In the genomic region with DNA sequence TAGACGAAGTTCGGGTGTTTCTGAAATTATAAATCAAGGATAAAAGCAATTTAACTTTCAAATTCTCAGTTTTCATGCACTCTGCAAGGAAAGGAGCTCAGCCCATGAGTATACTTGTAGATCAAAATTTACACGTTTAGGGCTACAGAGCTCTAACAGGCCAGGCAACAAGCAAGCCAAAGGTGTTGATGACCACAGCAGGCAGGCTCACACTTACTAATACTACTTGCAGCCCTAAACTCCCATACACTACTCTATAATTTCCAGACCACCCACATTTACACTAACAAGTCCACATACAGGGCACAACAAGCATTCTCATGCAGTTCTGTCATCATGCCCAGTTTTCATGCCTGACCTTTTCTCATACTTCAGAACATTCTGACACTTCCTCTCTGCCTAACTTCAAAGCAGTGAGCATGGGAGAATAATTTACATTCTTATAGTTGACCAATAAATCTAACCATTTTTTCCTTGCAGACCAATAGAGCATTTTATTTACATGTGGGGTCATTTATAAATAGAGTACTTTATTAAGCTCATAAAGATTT, we compare ENCODE assay signal across 16 cellular contexts.
DNase-seq lines count a peak whose midpoint lies in the region; ATAC-seq and TF ChIP-seq lines count a peak whose summit lies in the region.
"Had no signal": no experiment of that assay in that cellular context is flagged by ENCODE, and none has a peak within 500 bp of the region (broad histone marks: within the 10 kb centered on the region; RNA-seq: fewer than 3 reads in every experiment).

No MANE protein-coding gene starts in this region.

- no peak overlapping the region for H4K91ac ChIP-seq in mesenchymal stem cell (ENCODE audit: low read length)

- H3K14ac ChIP-seq in mesenchymal stem cell (ENCODE audit: low read length in 2 of 2): no peak overlapping the region

- H3K27ac ChIP-seq in breast epithelium: no peak overlapping the region
- H3K27ac ChIP-seq in mesenchymal stem cell (ENCODE audit: low read length, poor library complexity, severe bottlenecking): no peak overlapping the region
- H3K27ac ChIP-seq: 22Rv1, BLaER1, Peyer's patch had no signal

- H3K4me1 ChIP-seq in breast epithelium (no peaks in the 10 kb centered on the region), mesenchymal stem cell (ENCODE audit: control insufficient read depth, insufficient read depth, low read depth, low read length) (no peaks in the 10 kb centered on the region)
- H3K4me1 ChIP-seq: BLaER1, Peyer's patch had no signal

- BruUV-seq in MCF 10A (replicated peaks; lab: Mats Ljungman, UMichigan): no TSS peak

- H2BK12ac ChIP-seq in mesenchymal stem cell (ENCODE audit: low read length in 2 of 2): no peak overlapping the region

- ATAC-seq in left ventricle myocardium superior (peak; percentile 67), GM18511 (IDR thresholded peaks at IDR 0.05; ENCODE audit: unreplicated experiment) (no peak)

- H3K27me3 ChIP-seq in breast epithelium (no peaks in the 10 kb centered on the region), mesenchymal stem cell (ENCODE audit: control insufficient read depth in 1 of 2, insufficient read depth in 1 of 2, low read length in 2 of 2) (peaks cover 0 to 7% of the 10 kb centered on the region in 2 experiments)
- H3K27me3 ChIP-seq: BLaER1, Peyer's patch had no signal

- no peak overlapping the region for H2AFZ ChIP-seq in mesenchymal stem cell (ENCODE audit: low read depth, low read length)

- H3K18ac ChIP-seq in mesenchymal stem cell (ENCODE audit: low read depth in 1 of 2, low read length in 2 of 2): no peak overlapping the region

- H3K9me3 ChIP-seq in breast epithelium (peaks cover 0 to 22% of the 10 kb centered on the region in 2 donors), mesenchymal stem cell (ENCODE audit: control insufficient read depth, low read length) (peaks cover 3% of the 10 kb centered on the region)
- H3K9me3 ChIP-seq: Peyer's patch had no signal

- no peak overlapping the region for H3K4me3 Mint-ChIP-seq in MCF 10A (ENCODE audit: unreplicated experiment)
- H3K4me3 Mint-ChIP-seq: CD8-positive, alpha-beta memory T cell had no signal

- no peak overlapping the region for H3K4ac ChIP-seq in mesenchymal stem cell (ENCODE audit: low read depth in 1 of 2, low read length in 2 of 2)

- no peak overlapping the region for H3K4me3 ChIP-seq in breast epithelium
- no peak overlapping the region for H3K4me3 ChIP-seq in epithelial cell of esophagus (ENCODE audit: low read length)
- H3K4me3 ChIP-seq in mesenchymal stem cell (ENCODE audit: insufficient read depth in 1 of 2, low read depth in 1 of 2, low read length in 2 of 2): no peak overlapping the region
- H3K4me3 ChIP-seq: BLaER1, Peyer's patch had no signal

- TF ChIP-seq CTCF in MCF 10A (IDR thresholded peaks at IDR 0.05; ENCODE audit: unreplicated experiment) (no peak), breast epithelium (IDR thresholded peaks at IDR 0.05) (no peak), epithelial cell of esophagus (IDR thresholded peaks at IDR 0.05; ENCODE audit: insufficient read depth, low read depth, low read length, missing control alignments) (no peak)

- POLR2A ChIA-PET in MCF 10A (lab: Yijun Ruan, JAX): interaction anchor here (0.7 to 1.0 kb wide), 2 partner anchors 49 to 78 kb away, joined by 3 read pairs; no protein-coding TSS in a partner anchor

- H3K23ac ChIP-seq in mesenchymal stem cell (ENCODE audit: low read length in 2 of 2): no peak overlapping the region

- DNase-seq in MCF 10A (ENCODE audit: unreplicated experiment) (peak; percentile 26), breast epithelium (ENCODE audit: low spot score in 2 of 2) (no peak), epithelial cell of esophagus (ENCODE audit: low read depth) (peak; percentile 30), left ventricle myocardium superior (no peak), renal cortical epithelial cell (ENCODE audit: low read depth) (peak; percentile 28), mesenchymal stem cell (no peak)
- DNase-seq in activated CD8-positive, alpha-beta memory T cell treated with anti-CD3 and anti-CD28 coated beads, Interleukin-2, amount 50 U/mL, for 4 hours: no peak
- DNase-seq: CD8-positive, alpha-beta memory T cell; Kasumi-1; NCI-H1417 treated with DMSO at 0.1 percent for 48 hours; NCI-H2029; NCI-H2171 treated with DMSO at 0.1 percent for 48 hours; Peyer's patch had no signal

- CTCF ChIA-PET in MCF 10A (lab: Yijun Ruan, JAX): interaction anchor here (0.7 to 1.0 kb wide), 2 partner anchors 31 to 161 kb away, joined by 3 to 4 read pairs; no protein-coding TSS in a partner anchor

- H3K4me1 Mint-ChIP-seq in MCF 10A (ENCODE audit: insufficient read depth, unreplicated experiment): peaks cover 14% of the 10 kb centered on the region
- H3K4me1 Mint-ChIP-seq: CD8-positive, alpha-beta memory T cell had no signal

- 56% methylated on average over 1 of the region's 3 CpGs for WGBS in mesenchymal stem cell

- H2BK5ac ChIP-seq in mesenchymal stem cell (ENCODE audit: low read depth, low read length, poor library complexity, severe bottlenecking): no peak overlapping the region

- H3K27me3 Mint-ChIP-seq in MCF 10A (ENCODE audit: insufficient read depth, unreplicated experiment): no peaks in the 10 kb centered on the region

- H2AK5ac ChIP-seq in mesenchymal stem cell (ENCODE audit: low read length, severe bottlenecking): no peak overlapping the region

- H3K27ac Mint-ChIP-seq in MCF 10A (ENCODE audit: low read depth, unreplicated experiment): no peak overlapping the region
- H3K27ac Mint-ChIP-seq: CD8-positive, alpha-beta memory T cell had no signal

- no peak overlapping the region for H4K8ac ChIP-seq in mesenchymal stem cell (ENCODE audit: low read length)

- H2BK15ac ChIP-seq in mesenchymal stem cell (ENCODE audit: low read depth, poor library complexity, severe bottlenecking): no peak overlapping the region

- TF ChIP-seq POLR2A in breast epithelium (IDR thresholded peaks at IDR 0.05): no peak

- no peak overlapping the region for H3K4me2 ChIP-seq in mesenchymal stem cell (ENCODE audit: low read length, poor library complexity, severe bottlenecking)
- H3K4me2 ChIP-seq: BLaER1 had no signal

- no peak overlapping the region for H3K9ac ChIP-seq in mesenchymal stem cell (ENCODE audit: low read length)
- H3K9ac ChIP-seq: BLaER1 had no signal

- H3K79me1 ChIP-seq in mesenchymal stem cell (replicated peaks; ENCODE audit: low read length, poor library complexity, severe bottlenecking): no peaks in the 10 kb centered on the region

- intact Hi-C loops in MCF 10A (cut with micrococcal nuclease) (no loop called here), breast epithelium (cut with DNase I; ENCODE audit: low total_unique reads) (no loop called here), left ventricle myocardium superior (cut with micrococcal nuclease) (no loop called here)

- H3K36me3 Mint-ChIP-seq in MCF 10A (ENCODE audit: insufficient read depth, unreplicated experiment): no peaks in the 10 kb centered on the region
- H3K36me3 Mint-ChIP-seq: CD8-positive, alpha-beta memory T cell had no signal

- H3K9me3 Mint-ChIP-seq in MCF 10A (ENCODE audit: unreplicated experiment): peaks cover 15% of the 10 kb centered on the region

- H2BK120ac ChIP-seq in mesenchymal stem cell (ENCODE audit: low read depth, low read length): no peak overlapping the region

- no peaks in the 10 kb centered on the region for H3K36me3 ChIP-seq in breast epithelium
- no peaks in the 10 kb centered on the region for H3K36me3 ChIP-seq in mesenchymal stem cell (ENCODE audit: control insufficient read depth in 1 of 2, insufficient read depth in 2 of 2, low read depth in 1 of 2, low read length in 2 of 2)
- H3K36me3 ChIP-seq: BLaER1, Peyer's patch had no signal

Comparison
In these comparisons a context has a peak if more than half of its experiments do, and no peak if none do; other contexts are left out.
1. DNase-seq: peak in MCF 10A (single experiment), epithelial cell of esophagus (single experiment) and renal cortical epithelial cell (single experiment); none in breast epithelium (0 of 2), left ventricle myocardium superior (single experiment), mesenchymal stem cell (single experiment) and activated CD8-positive, alpha-beta memory T cell treated with anti-CD3 and anti-CD28 coated beads, Interleukin-2, amount 50 U/mL, for 4 hours (single experiment).